Comparison of ENCODE assay signal across 8 cellular contexts in genomic region chrX:149527705-149528104, GRCh38. TPM values are rescaled to one million over a fixed set of nuclear protein-coding genes. Genes with fewer than 3 reads are reported as not detected.
DNase-seq lines count a peak whose midpoint lies in the region; ATAC-seq lines count a peak whose summit lies in the region.

No MANE protein-coding gene starts in this region.

- H3K27ac Mint-ChIP-seq in central memory CD8-positive, alpha-beta T cell (ENCODE audit: low read depth), result peak overlapping the region; percentile 62
- H3K27ac Mint-ChIP-seq in naive thymus-derived CD4-positive, alpha-beta T cell, result peak overlapping the region; percentile 35 to 88 (median 77)

- H3K4me1 Mint-ChIP-seq in central memory CD8-positive, alpha-beta T cell, result peaks cover 5% of the 10 kb centered on the region
- H3K4me1 Mint-ChIP-seq in naive thymus-derived CD4-positive, alpha-beta T cell, result peaks cover 0 to 31% (median 14%) of the 10 kb centered on the region in 7 donors

- no peak overlapping the region for H3K4me3 ChIP-seq in naive thymus-derived CD4-positive, alpha-beta T cell (ENCODE audit: low read length)

- peak overlapping the region; percentile 18 for H3K4me3 Mint-ChIP-seq in central memory CD8-positive, alpha-beta T cell
- peak overlapping the region in 3 of 10 donors; percentile 4 to 33 (median 10) for H3K4me3 Mint-ChIP-seq in naive thymus-derived CD4-positive, alpha-beta T cell

- H3K36me3 ChIP-seq in naive thymus-derived CD4-positive, alpha-beta T cell (ENCODE audit: control insufficient read depth in 2 of 3, insufficient read depth in 3 of 3, low read length in 3 of 3), result no peaks in the 10 kb centered on the region

- DNase-seq in NCI-H345 (lab: John Stamatoyannopoulos, UW) (peak; percentile 21), NCI-H345 treated with DMSO at 0.1 percent for 48 hours (lab: John Stamatoyannopoulos, UW; ENCODE audit: unreplicated experiment) (no peak), NCI-H774 (lab: John Stamatoyannopoulos, UW) (peak; percentile 12), ecto neural progenitor cell (ENCODE audit: low spot score) (no peak)
- DNase-seq in central memory CD8-positive, alpha-beta T cell (ENCODE audit: low spot score in 2 of 2), result peak in 1 of 2 donors; percentile 42
- peak in 7 of 9 donors; percentile 27 to 62 (median 36) for DNase-seq in naive thymus-derived CD4-positive, alpha-beta T cell

- ATAC-seq in GM18873 (IDR thresholded peaks at IDR 0.05; ENCODE audit: low FRiP score, unreplicated experiment) (peak; percentile 27), HG02973 (IDR thresholded peaks at IDR 0.05; ENCODE audit: unreplicated experiment) (no peak)
- no peak for ATAC-seq in central memory CD8-positive, alpha-beta T cell (replicated peaks; ENCODE audit: extremely low read depth, poor library complexity, severe bottlenecking)
- ATAC-seq in naive thymus-derived CD4-positive, alpha-beta T cell, result peak; percentile 43

- H3K27ac ChIP-seq in naive thymus-derived CD4-positive, alpha-beta T cell (ENCODE audit: low read depth, low read length), result no peak overlapping the region

- no peaks in the 10 kb centered on the region for H3K9me3 ChIP-seq in naive thymus-derived CD4-positive, alpha-beta T cell (ENCODE audit: control insufficient read depth in 2 of 3, low read length in 3 of 3)

- peaks cover 18 to 26% of the 10 kb centered on the region in 2 donors for H3K4me1 ChIP-seq in naive thymus-derived CD4-positive, alpha-beta T cell (ENCODE audit: control insufficient read depth in 2 of 2, insufficient read depth in 2 of 2, low read length in 2 of 2)

- CTCF ChIA-PET in naive thymus-derived CD4-positive, alpha-beta T cell (lab: Charles Lee), result interaction anchor here (0.6 to 2.0 kb wide), 6 partner anchors 12 to 1193 kb away, joined by 3 to 7 read pairs (median 4); partner anchors contain the start of genes EOLA1 and IDS

- no peaks in the 10 kb centered on the region for H3K27me3 Mint-ChIP-seq in central memory CD8-positive, alpha-beta T cell
- H3K27me3 Mint-ChIP-seq in naive thymus-derived CD4-positive, alpha-beta T cell, result no peaks in the 10 kb centered on the region

- POLR2A ChIA-PET in naive thymus-derived CD4-positive, alpha-beta T cell (lab: Charles Lee), result interaction anchor here (1.0 to 3.1 kb wide), 2 partner anchors 12 to 21 kb away, joined by 3 to 18 read pairs; partner anchors contain the start of gene EOLA1

- H3K9me3 Mint-ChIP-seq in central memory CD8-positive, alpha-beta T cell, result no peaks in the 10 kb centered on the region
- H3K9me3 Mint-ChIP-seq in naive thymus-derived CD4-positive, alpha-beta T cell, result no peaks in the 10 kb centered on the region

- intact Hi-C loops in naive thymus-derived CD4-positive, alpha-beta T cell (cut with micrococcal nuclease), result loop anchor here (1.0 to 5.0 kb wide), 5 partner anchors 13 to 300 kb away; partner anchors contain the start of gene TMEM185A (in 1 of the 2)

- H3K27me3 ChIP-seq in naive thymus-derived CD4-positive, alpha-beta T cell (ENCODE audit: control insufficient read depth in 2 of 2, insufficient read depth in 2 of 2, low read length in 2 of 2), result no peaks in the 10 kb centered on the region

- peaks cover 13% of the 10 kb centered on the region for H3K36me3 Mint-ChIP-seq in central memory CD8-positive, alpha-beta T cell (ENCODE audit: insufficient read depth)
- peaks cover 0 to 3% (median 0%) of the 10 kb centered on the region in 5 donors for H3K36me3 Mint-ChIP-seq in naive thymus-derived CD4-positive, alpha-beta T cell

RNA-seq across cellular contexts. Expression of gene EOLA1, which starts 13.1 kb away (rescaled TPM):
- total RNA-seq in naive thymus-derived CD4-positive, alpha-beta T cell, result 10 to 100 TPM; 22.2 to 68.1 (median 30.2) TPM
- polyA plus RNA-seq in naive thymus-derived CD4-positive, alpha-beta T cell, result 10 to 100 TPM; 27.7 to 30.1 TPM

RNA-seq across cellular contexts. Expression of gene HSFX3, which starts 22.0 kb away (rescaled TPM):
- total RNA-seq in naive thymus-derived CD4-positive, alpha-beta T cell, result not detected
- polyA plus RNA-seq in naive thymus-derived CD4-positive, alpha-beta T cell, result not detected

RNA-seq across cellular contexts. Expression of gene IDS, which starts 22.6 kb away (rescaled TPM):
- total RNA-seq in naive thymus-derived CD4-positive, alpha-beta T cell, result 100 to 1,000 TPM in 4 of 5 experiments, 10 to 100 TPM in 1; 73.1 to 317 (median 133) TPM
- polyA plus RNA-seq in naive thymus-derived CD4-positive, alpha-beta T cell, result 10 to 100 TPM; 75.0 to 86.7 TPM

RNA-seq across cellular contexts. Expression of gene MAGEA9B, which starts 59.6 kb away (rescaled TPM):
- total RNA-seq in naive thymus-derived CD4-positive, alpha-beta T cell, result not detected
- not detected for polyA plus RNA-seq in naive thymus-derived CD4-positive, alpha-beta T cell

Comparison
In these comparisons a context has a peak if more than half of its experiments do, and no peak if none do; other contexts are left out.
1. DNase-seq: peak in NCI-H345 (single experiment), NCI-H774 (single experiment) and naive thymus-derived CD4-positive, alpha-beta T cell (7 of 9); none in NCI-H345 treated with DMSO at 0.1 percent for 48 hours (single experiment) and ecto neural progenitor cell (single experiment).
2. ATAC-seq: peak in GM18873 (single experiment) and naive thymus-derived CD4-positive, alpha-beta T cell (single experiment); none in central memory CD8-positive, alpha-beta T cell (single experiment) and HG02973 (single experiment).